ENCODE assay signal across 1 cellular context in genomic region chr6:32182617-32183016, GRCh38.
TF ChIP-seq lines count a peak whose summit lies in the region.

No MANE protein-coding gene starts in this region.

TF ChIP-seq in K562, 482 proteins besides CTCF, POLR2A, EP300 and RAD21:
- no peak for TF ChIP-seq SREBF2 (CRISPR knock-in tag; IDR thresholded peaks at IDR 0.05)
- peak; percentile 48; the same call in 1 of the 2 replicates for TF ChIP-seq RBFOX2 (IDR thresholded peaks at IDR 0.05; ENCODE audit: low read depth, low read length)
- TF ChIP-seq ZNF561 (CRISPR knock-in tag; conservative IDR thresholded peaks at IDR 0.05) = no peak
- TF ChIP-seq POLR2G (IDR thresholded peaks at IDR 0.05; ENCODE audit: low read depth, low read length) = peak; percentile 59
- no peak for TF ChIP-seq MXD1 (CRISPR knock-in tag; IDR thresholded peaks at IDR 0.05; ENCODE audit: borderline replicate concordance, poor library complexity, severe bottlenecking)
- TF ChIP-seq HMBOX1 (IDR thresholded peaks at IDR 0.05) = no peak
- TF ChIP-seq ZBTB1 (CRISPR knock-in tag; IDR thresholded peaks at IDR 0.05; ENCODE audit: borderline replicate concordance, low read depth) = no peak
- TF ChIP-seq ZBTB26 (CRISPR knock-in tag; IDR thresholded peaks at IDR 0.05) = no peak
- TF ChIP-seq KAT2B (IDR thresholded peaks at IDR 0.05; ENCODE audit: low read depth, low read length) = no peak
- TF ChIP-seq VEZF1 (CRISPR knock-in tag; IDR thresholded peaks at IDR 0.05) = 0 out of 2 replicates have a peak, but pooled peaks have one; percentile 8
- TF ChIP-seq ZKSCAN1 (IDR thresholded peaks at IDR 0.05; ENCODE audit: low read depth, low read length) = no peak
- TF ChIP-seq NR1H2 (CRISPR knock-in tag; IDR thresholded peaks at IDR 0.05) = no peak
- TF ChIP-seq HNRNPLL (IDR thresholded peaks at IDR 0.05; ENCODE audit: low read depth, low read length, poor library complexity, severe bottlenecking) = no peak
- TF ChIP-seq GATAD2B (IDR thresholded peaks at IDR 0.05; ENCODE audit: borderline replicate concordance) = no peak
- peak; percentile 49; the same call in 1 of the 2 replicates for TF ChIP-seq POLR2AphosphoS2 (IDR thresholded peaks at IDR 0.05; ENCODE audit: low read length)
- no peak for TF ChIP-seq PTRF (tag; IDR thresholded peaks at IDR 0.05)
- no peak for TF ChIP-seq ZNF586 (CRISPR knock-in tag; conservative IDR thresholded peaks at IDR 0.05)
- TF ChIP-seq HMGN3 (IDR thresholded peaks at IDR 0.05; ENCODE audit: borderline replicate concordance, extremely low read depth, insufficient read length, low read depth, low read length) = no peak
- no peak for TF ChIP-seq ZBTB40 (IDR thresholded peaks at IDR 0.05)
- TF ChIP-seq ZBTB40 (CRISPR knock-in tag; IDR thresholded peaks at IDR 0.05) = no peak
- no peak for TF ChIP-seq ZNF311 (CRISPR knock-in tag; IDR thresholded peaks at IDR 0.05)
- peak in 1 of 2 experiments; percentile 6; a peak in 1 of 4 replicates for TF ChIP-seq MAZ (CRISPR knock-in tag; conservative IDR thresholded peaks at IDR 0.05 in 1 of 2, IDR thresholded peaks at IDR 0.05 in 1 of 2)
- peak; percentile 43; the same call in 1 of the 2 replicates for TF ChIP-seq BHLHE40 (IDR thresholded peaks at IDR 0.05; ENCODE audit: low read length)
- no peak for TF ChIP-seq C11orf30 (IDR thresholded peaks at IDR 0.05; ENCODE audit: low read depth)
